In the genomic region with DNA sequence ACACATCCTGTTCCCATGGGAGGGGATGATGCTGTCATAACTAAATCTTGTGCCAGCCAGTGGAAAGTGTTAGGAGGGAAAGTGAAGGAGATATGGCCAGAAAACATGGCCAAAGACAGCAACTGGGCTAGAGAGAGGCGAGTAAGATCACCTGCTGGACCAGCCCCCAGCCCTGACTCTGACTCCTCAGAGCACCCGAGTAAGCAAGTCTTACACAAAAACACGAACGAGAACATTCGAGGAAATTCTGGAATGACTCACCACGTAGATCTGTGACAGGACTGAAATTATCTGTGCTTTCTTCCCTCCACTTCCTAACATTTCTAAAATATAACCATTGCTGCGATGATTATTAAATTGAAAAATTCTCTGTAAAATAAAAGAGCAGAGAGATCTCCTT, we compare ENCODE assay signal across 14 cellular contexts. TPM values are rescaled to one million over a fixed set of nuclear protein-coding genes. Genes with fewer than 3 reads are reported as not detected.
DNase-seq lines count a peak whose midpoint lies in the region; ATAC-seq and TF ChIP-seq lines count a peak whose summit lies in the region.
"Had no signal": no experiment of that assay in that cellular context is flagged by ENCODE, and none has a peak within 500 bp of the region (broad histone marks: within the 10 kb centered on the region; RNA-seq: fewer than 3 reads in every experiment).

No MANE protein-coding gene starts in this region.

- CTCF ChIA-PET in SK-N-SH (lab: Yijun Ruan, JAX), result no interaction called here

- H3K27ac ChIP-seq in SK-N-SH (ENCODE audit: low read depth in 2 of 2, low read length in 1 of 2), result no peak overlapping the region
- H3K27ac ChIP-seq: heart right ventricle, vagina had no signal

- peaks cover 60 to 87% of the 10 kb centered on the region in 2 experiments for H3K36me3 ChIP-seq in SK-N-SH (replicated peaks in 1 of 2; ENCODE audit: control insufficient read depth in 1 of 2, insufficient read depth in 2 of 2, low read length in 1 of 2)
- peaks cover 84% of the 10 kb centered on the region for H3K36me3 ChIP-seq in MG63

- no peak for TF ChIP-seq RAD21 in SK-N-SH (IDR thresholded peaks at IDR 0.05; ENCODE audit: low read length)

- no peak overlapping the region for H3K4me3 ChIP-seq in SK-N-SH (ENCODE audit: low read depth in 2 of 2, low read length in 1 of 2)
- no peak overlapping the region for H3K4me3 ChIP-seq in MG63
- H3K4me3 ChIP-seq: heart right ventricle, vagina had no signal

- peaks cover 10% of the 10 kb centered on the region; the same call in 1 of the 2 replicates for H3K79me2 ChIP-seq in SK-N-SH (ENCODE audit: insufficient read depth)

- no peak overlapping the region for H3K9ac ChIP-seq in SK-N-SH

- no peaks in the 10 kb centered on the region for H3K27me3 ChIP-seq in SK-N-SH (ENCODE audit: insufficient read depth)
- no peaks in the 10 kb centered on the region for H3K27me3 ChIP-seq in MG63
- H3K27me3 ChIP-seq: heart right ventricle, vagina had no signal

- no peaks in the 10 kb centered on the region for H3K4me1 ChIP-seq in SK-N-SH (ENCODE audit: control insufficient read depth in 1 of 2, insufficient read depth in 2 of 2, low read depth in 1 of 2, low read length in 1 of 2)
- H3K4me1 ChIP-seq: vagina had no signal

- H2AFZ ChIP-seq in SK-N-SH (ENCODE audit: low read depth), result no peak overlapping the region

- DNase-seq in stimulated activated CD4-positive, alpha-beta T cell treated with anti-CD3 and anti-CD28 coated beads, Interleukin-1b, Interleukin-23, amount 100 ng/mL, for 48 hours, result peak; percentile 18
- DNase-seq in stimulated activated CD4-positive, alpha-beta T cell treated with anti-CD3 and anti-CD28 coated beads, Interleukin-4, amount 100 ng/mL, for 24 hours, result no peak
- no peak for DNase-seq in activated T-helper 1 cell treated with anti-CD3 and anti-CD28 coated beads, Interleukin-12 subunit alpha, Interleukin-12 subunit beta, Interleukin-2, Interleukin-4 antibody, amounts not matched to agents 30 ng/mL and 10 ng/mL and 1 ng/mL, durations not matched to agents 14 hours and 24 hours and 36 hours (ENCODE audit: low spot score)
- no peak for DNase-seq in SK-N-SH
- no peak for DNase-seq in MG63
- no peak for DNase-seq in AG20443 (ENCODE audit: low spot score)
- DNase-seq in HFFc6, result no peak
- DNase-seq: EL, heart right ventricle, left ventricle myocardium superior, NCI-H1092, NCI-H2227 treated with DMSO at 0.1 percent for 48 hours had no signal

- peak overlapping the region; percentile 50 for H3K27ac Mint-ChIP-seq in activated T-helper 1 cell treated with anti-CD3 and anti-CD28 coated beads, Interleukin-12 subunit alpha, Interleukin-12 subunit beta, Interleukin-2, Interleukin-4 antibody, amounts not matched to agents 30 ng/mL and 10 ng/mL and 1 ng/mL, durations not matched to agents 14 hours and 24 hours and 36 hours
- H3K27ac Mint-ChIP-seq in HFFc6, result no peak overlapping the region

- POLR2A ChIA-PET in SK-N-SH (lab: Yijun Ruan, JAX), result no interaction called here

- no peaks in the 10 kb centered on the region for H3K9me2 ChIP-seq in SK-N-SH

- intact Hi-C loops in activated T-helper 1 cell treated with anti-CD3 and anti-CD28 coated beads, Interleukin-12 subunit alpha, Interleukin-12 subunit beta, Interleukin-2, Interleukin-4 antibody, amounts not matched to agents 30 ng/mL and 10 ng/mL and 1 ng/mL, durations not matched to agents 14 hours and 24 hours and 36 hours (cut with micrococcal nuclease), result loop anchor here (1.0 to 2.0 kb wide), 2 partner anchors 9 to 110 kb away; a partner anchor contains a TSS

- H3K4me1 Mint-ChIP-seq in activated T-helper 1 cell treated with anti-CD3 and anti-CD28 coated beads, Interleukin-12 subunit alpha, Interleukin-12 subunit beta, Interleukin-2, Interleukin-4 antibody, amounts not matched to agents 30 ng/mL and 10 ng/mL and 1 ng/mL, durations not matched to agents 14 hours and 24 hours and 36 hours (ENCODE audit: low read depth), result peaks cover 24% of the 10 kb centered on the region
- H3K4me1 Mint-ChIP-seq in HFFc6 (ENCODE audit: low read depth), result no peaks in the 10 kb centered on the region

- TF ChIP-seq CTCF in SK-N-SH (IDR thresholded peaks at IDR 0.05) (no peak), HFFc6 (IDR thresholded peaks at IDR 0.05) (no peak)

- H3K4me2 ChIP-seq in SK-N-SH, result no peak overlapping the region

- TF ChIP-seq EP300 in SK-N-SH (IDR thresholded peaks at IDR 0.05; ENCODE audit: borderline replicate concordance in 1 of 2, low read depth in 1 of 2, low read length in 1 of 2), result no peak

- H3K9me3 ChIP-seq in SK-N-SH (no peaks in the 10 kb centered on the region), MG63 (no peaks in the 10 kb centered on the region)
- H3K9me3 ChIP-seq: heart right ventricle, vagina had no signal

- no peaks in the 10 kb centered on the region for H4K20me1 ChIP-seq in SK-N-SH (ENCODE audit: insufficient read depth)

- WGBS in SK-N-SH (ENCODE audit: low lambda C conversion rate), result 98% methylated on average over 7 of the region's 7 CpGs

- no peaks in the 10 kb centered on the region for H3K9me3 Mint-ChIP-seq in activated T-helper 1 cell treated with anti-CD3 and anti-CD28 coated beads, Interleukin-12 subunit alpha, Interleukin-12 subunit beta, Interleukin-2, Interleukin-4 antibody, amounts not matched to agents 30 ng/mL and 10 ng/mL and 1 ng/mL, durations not matched to agents 14 hours and 24 hours and 36 hours
- H3K9me3 Mint-ChIP-seq in HFFc6, result no peaks in the 10 kb centered on the region

- no peak overlapping the region for H3K4me3 Mint-ChIP-seq in activated T-helper 1 cell treated with anti-CD3 and anti-CD28 coated beads, Interleukin-12 subunit alpha, Interleukin-12 subunit beta, Interleukin-2, Interleukin-4 antibody, amounts not matched to agents 30 ng/mL and 10 ng/mL and 1 ng/mL, durations not matched to agents 14 hours and 24 hours and 36 hours
- no peak overlapping the region for H3K4me3 Mint-ChIP-seq in HFFc6

- no peaks in the 10 kb centered on the region for H3K27me3 Mint-ChIP-seq in activated T-helper 1 cell treated with anti-CD3 and anti-CD28 coated beads, Interleukin-12 subunit alpha, Interleukin-12 subunit beta, Interleukin-2, Interleukin-4 antibody, amounts not matched to agents 30 ng/mL and 10 ng/mL and 1 ng/mL, durations not matched to agents 14 hours and 24 hours and 36 hours (ENCODE audit: insufficient read depth)
- no peaks in the 10 kb centered on the region for H3K27me3 Mint-ChIP-seq in HFFc6 (ENCODE audit: insufficient read depth)

- peak; percentile 55 for ATAC-seq in HG02798 (IDR thresholded peaks at IDR 0.05; ENCODE audit: poor library complexity, unreplicated experiment)
- ATAC-seq: heart right ventricle, left ventricle myocardium superior had no signal

- H3F3A ChIP-seq in SK-N-SH (replicated peaks; ENCODE audit: insufficient read depth), result no peaks in the 10 kb centered on the region

- H3K36me3 Mint-ChIP-seq in activated T-helper 1 cell treated with anti-CD3 and anti-CD28 coated beads, Interleukin-12 subunit alpha, Interleukin-12 subunit beta, Interleukin-2, Interleukin-4 antibody, amounts not matched to agents 30 ng/mL and 10 ng/mL and 1 ng/mL, durations not matched to agents 14 hours and 24 hours and 36 hours (ENCODE audit: low read depth), result peaks cover 10% of the 10 kb centered on the region
- H3K36me3 Mint-ChIP-seq in HFFc6 (ENCODE audit: low read depth), result peaks cover 5% of the 10 kb centered on the region

TF ChIP-seq in SK-N-SH, 30 proteins besides CTCF, POLR2A, EP300 and RAD21 (continues in another document):
- TF ChIP-seq TEAD4 (IDR thresholded peaks at IDR 0.05; ENCODE audit: borderline replicate concordance, insufficient read depth), result no peak
- no peak for TF ChIP-seq FOSL2 (IDR thresholded peaks at IDR 0.05; ENCODE audit: borderline replicate concordance, low read depth)
- TF ChIP-seq, protein P1, sequence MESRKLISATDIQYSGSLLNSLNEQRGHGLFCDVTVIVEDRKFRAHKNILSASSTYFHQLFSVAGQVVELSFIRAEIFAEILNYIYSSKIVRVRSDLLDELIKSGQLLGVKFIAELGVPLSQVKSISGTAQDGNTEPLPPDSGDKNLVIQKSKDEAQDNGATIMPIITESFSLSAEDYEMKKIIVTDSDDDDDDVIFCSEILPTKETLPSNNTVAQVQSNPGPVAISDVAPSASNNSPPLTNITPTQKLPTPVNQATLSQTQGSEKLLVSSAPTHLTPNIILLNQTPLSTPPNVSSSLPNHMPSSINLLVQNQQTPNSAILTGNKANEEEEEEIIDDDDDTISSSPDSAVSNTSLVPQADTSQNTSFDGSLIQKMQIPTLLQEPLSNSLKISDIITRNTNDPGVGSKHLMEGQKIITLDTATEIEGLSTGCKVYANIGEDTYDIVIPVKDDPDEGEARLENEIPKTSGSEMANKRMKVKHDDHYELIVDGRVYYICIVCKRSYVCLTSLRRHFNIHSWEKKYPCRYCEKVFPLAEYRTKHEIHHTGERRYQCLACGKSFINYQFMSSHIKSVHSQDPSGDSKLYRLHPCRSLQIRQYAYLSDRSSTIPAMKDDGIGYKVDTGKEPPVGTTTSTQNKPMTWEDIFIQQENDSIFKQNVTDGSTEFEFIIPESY (IDR thresholded peaks at IDR 0.05; ENCODE audit: borderline replicate concordance, low read depth), result no peak
- no peak for TF ChIP-seq ELF1 (IDR thresholded peaks at IDR 0.05)
- TF ChIP-seq RXRA (IDR thresholded peaks at IDR 0.05; ENCODE audit: borderline replicate concordance, low read depth), result no peak
- no peak for TF ChIP-seq YY1 (IDR thresholded peaks at IDR 0.05; ENCODE audit: low read depth)
- no peak for TF ChIP-seq POLR2AphosphoS5 (IDR thresholded peaks at IDR 0.05; ENCODE audit: low read depth, low read length)
- TF ChIP-seq, protein P2, sequence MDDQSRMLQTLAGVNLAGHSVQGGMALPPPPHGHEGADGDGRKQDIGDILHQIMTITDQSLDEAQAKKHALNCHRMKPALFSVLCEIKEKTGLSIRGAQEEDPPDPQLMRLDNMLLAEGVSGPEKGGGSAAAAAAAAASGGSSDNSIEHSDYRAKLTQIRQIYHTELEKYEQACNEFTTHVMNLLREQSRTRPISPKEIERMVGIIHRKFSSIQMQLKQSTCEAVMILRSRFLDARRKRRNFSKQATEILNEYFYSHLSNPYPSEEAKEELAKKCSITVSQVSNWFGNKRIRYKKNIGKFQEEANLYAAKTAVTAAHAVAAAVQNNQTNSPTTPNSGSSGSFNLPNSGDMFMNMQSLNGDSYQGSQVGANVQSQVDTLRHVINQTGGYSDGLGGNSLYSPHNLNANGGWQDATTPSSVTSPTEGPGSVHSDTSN (IDR thresholded peaks at IDR 0.05), result no peak
- no peak for TF ChIP-seq GABPA (IDR thresholded peaks at IDR 0.05; ENCODE audit: low read depth)

RNA-seq across cellular contexts. Expression of a gene that starts 9.2 kb away (rescaled TPM):
- 13.8 and 14.8 TPM in 2 replicates for total RNA-seq in activated T-helper 1 cell treated with anti-CD3 and anti-CD28 coated beads, Interleukin-12 subunit alpha, Interleukin-12 subunit beta, Interleukin-2, Interleukin-4 antibody, amounts not matched to agents 30 ng/mL and 10 ng/mL and 1 ng/mL, durations not matched to agents 14 hours and 24 hours and 36 hours
- 23.2 and 27.5 TPM in 2 replicates for polyA plus RNA-seq in SK-N-SH (2012; rRNA removed)
- 14.0 and 21.1 TPM in 2 replicates for polyA plus RNA-seq in SK-N-SH (2012; cell fraction: cytosol; rRNA removed)
- 36.3 and 56.5 TPM in 2 replicates for polyA plus RNA-seq in SK-N-SH (2012; cell fraction: nucleus; rRNA removed)
- total RNA-seq in MG63 (2014; rRNA removed; shearing (Covaris generic); ENCODE audit: low replicate concordance), result 35.9 and 42.5 TPM in 2 replicates
- total RNA-seq in HFFc6 (2021; fragmentation: NEBNext Ultra II Directional; extraction: Animal tissue kit (Norgen Biotek cat#: 25700)), result 10 to 100 TPM; 13.7 to 19.9 (median 17.1) TPM
